In the genomic region with DNA sequence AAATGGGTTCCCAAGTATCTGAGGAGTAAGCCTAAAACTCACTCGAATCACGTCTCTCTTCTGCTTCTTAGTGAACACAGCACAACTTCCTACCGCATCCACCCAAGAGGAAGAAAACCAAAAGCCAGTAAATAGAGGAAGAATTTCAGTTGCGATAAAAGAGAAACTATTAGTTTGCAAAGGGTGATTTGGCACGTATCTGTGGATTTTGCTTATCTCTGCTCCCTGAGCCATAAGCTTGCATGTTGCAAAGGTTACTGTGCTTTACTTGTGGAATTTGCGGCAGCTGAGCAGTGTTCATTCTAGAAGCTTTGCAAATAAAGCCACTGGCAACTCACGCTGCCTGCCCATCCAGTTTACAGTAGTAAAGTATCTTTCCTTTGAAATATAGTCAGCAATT, we compare ENCODE assay signal across 1 cellular context.
TF ChIP-seq lines count a peak whose summit lies in the region.

No MANE protein-coding gene starts in this region.

TF ChIP-seq in IMR-90, 13 proteins besides CTCF, POLR2A, EP300 and RAD21 (continued from another document):
- TF ChIP-seq RFX5 (IDR thresholded peaks at IDR 0.05; ENCODE audit: low read depth, low read length) (no peak), MAFK (IDR thresholded peaks at IDR 0.05; ENCODE audit: low read depth, low read length) (no peak)
- TF ChIP-seq, protein P1, sequence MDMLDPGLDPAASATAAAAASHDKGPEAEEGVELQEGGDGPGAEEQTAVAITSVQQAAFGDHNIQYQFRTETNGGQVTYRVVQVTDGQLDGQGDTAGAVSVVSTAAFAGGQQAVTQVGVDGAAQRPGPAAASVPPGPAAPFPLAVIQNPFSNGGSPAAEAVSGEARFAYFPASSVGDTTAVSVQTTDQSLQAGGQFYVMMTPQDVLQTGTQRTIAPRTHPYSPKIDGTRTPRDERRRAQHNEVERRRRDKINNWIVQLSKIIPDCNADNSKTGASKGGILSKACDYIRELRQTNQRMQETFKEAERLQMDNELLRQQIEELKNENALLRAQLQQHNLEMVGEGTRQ (IDR thresholded peaks at IDR 0.05; ENCODE audit: low read depth, low read length), result no peak
